In the genomic region with DNA sequence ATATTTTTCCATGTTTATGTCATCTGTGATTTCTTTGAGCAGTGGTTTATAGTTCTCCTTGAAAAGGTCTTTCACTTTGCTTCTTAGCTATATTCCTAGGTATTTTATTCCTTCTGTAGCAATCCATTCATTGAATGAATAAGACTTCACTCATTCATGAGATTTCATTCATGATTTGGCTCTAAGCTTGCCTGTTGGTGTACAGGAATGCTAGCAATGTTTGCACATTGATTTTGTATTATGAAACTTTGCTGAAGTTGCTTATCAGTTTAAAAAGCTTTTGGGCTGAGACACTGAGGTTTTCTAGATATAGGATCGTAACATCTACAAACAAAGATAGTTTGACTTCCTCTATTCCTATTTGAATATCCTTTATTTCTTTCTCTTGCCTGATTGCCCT, we compare ENCODE assay signal across 30 cellular contexts. TPM values are rescaled to one million over a fixed set of nuclear protein-coding genes. Genes with fewer than 3 reads are reported as not detected.
"Had no signal": no experiment of that assay in that cellular context is flagged by ENCODE, and none has a peak within 500 bp of the region (broad histone marks: within the 10 kb centered on the region; RNA-seq: fewer than 3 reads in every experiment).

No MANE protein-coding gene starts in this region.

- H2AFZ ChIP-seq: PC-9 had no signal

- H3K4me3 ChIP-seq: PC-9 had no signal

- H3K27ac Mint-ChIP-seq: activated CD4-positive, alpha-beta memory T cell treated with anti-CD3 and anti-CD28 coated beads for 36 hours; activated CD4-positive, alpha-beta T cell treated with anti-CD3 and anti-CD28 coated beads, Interleukin-2, amount 10 ng/mL, durations not matched to agents 7 days and 5 days; activated naive CD4-positive, alpha-beta T cell treated with anti-CD3 and anti-CD28 coated beads, Interleukin-2, amount 50 U/mL, for 72 hours; activated naive CD8-positive, alpha-beta T cell treated with anti-CD3 and anti-CD28 coated beads, Interleukin-2, amount 50 U/mL, for 24 hours; T-helper 17 cell had no signal

- H3K4me3 Mint-ChIP-seq: activated CD4-positive, alpha-beta memory T cell treated with anti-CD3 and anti-CD28 coated beads for 36 hours; activated CD4-positive, alpha-beta T cell treated with anti-CD3 and anti-CD28 coated beads, Interleukin-2, amount 10 ng/mL, durations not matched to agents 7 days and 5 days; activated naive CD8-positive, alpha-beta T cell treated with anti-CD3 and anti-CD28 coated beads, Interleukin-2, amount 50 U/mL, for 24 hours; activated T-cell treated with anti-CD3 and anti-CD28 coated beads, Interleukin-2, amount 50 U/mL, for 4 hours; T-helper 17 cell had no signal

- H3K27ac ChIP-seq: PC-9 had no signal

- H3K27me3 Mint-ChIP-seq: activated naive CD8-positive, alpha-beta T cell treated with anti-CD3 and anti-CD28 coated beads, Interleukin-2, amount 50 U/mL, for 24 hours; T-helper 17 cell had no signal

- FAIRE-seq: TTC549 had no signal

- H3K4me2 ChIP-seq: PC-9 had no signal

- ATAC-seq: activated naive CD4-positive, alpha-beta T cell treated with anti-CD3 and anti-CD28 coated beads, Interleukin-2, amount 50 U/mL, for 72 hours; activated naive CD8-positive, alpha-beta T cell treated with anti-CD3 and anti-CD28 coated beads, Interleukin-2, amount 50 U/mL, for 24 hours; activated T-cell treated with anti-CD3 and anti-CD28 coated beads, Interleukin-2, amount 50 U/mL, for 4 hours; T-helper 17 cell had no signal

- DNase-seq: activated CD4-positive, alpha-beta memory T cell treated with anti-CD3 and anti-CD28 coated beads for 36 hours; activated CD4-positive, alpha-beta T cell treated with anti-CD3 and anti-CD28 coated beads, Interleukin-2, amount 10 ng/mL, durations not matched to agents 7 days and 5 days; activated CD4-positive, CD25-positive, alpha-beta regulatory T cell; activated CD8-positive, alpha-beta memory T cell treated with anti-CD3 and anti-CD28 coated beads for 24 hours; activated effector memory CD4-positive, alpha-beta T cell treated with anti-CD3 and anti-CD28 coated beads, Interleukin-2, amount 50 U/mL, for 16 hours; activated naive CD4-positive, alpha-beta T cell treated with Interleukin-2 at 50 U/mL for 16 hours; activated naive CD8-positive, alpha-beta T cell treated with anti-CD3 and anti-CD28 coated beads, Interleukin-2, amount 50 U/mL, for 24 hours; activated T-cell treated with anti-CD3 and anti-CD28 coated beads, Interleukin-2, amount 50 U/mL, for 4 hours; amygdala; caudate nucleus; KBM-7; NCI-H1048; NCI-H146; NCI-H187 treated with DMSO at 0.1 percent for 48 hours; NCI-H2081 treated with DMSO at 0.1 percent for 48 hours; NCI-H2171; NCI-H2227 treated with DMSO at 0.1 percent for 48 hours; NCI-H69; NK-92 treated with Interleukin-12 subunit alpha and Interleukin-12 subunit beta, amount 100 ng/mL, for 24 hours; SHP77 treated with DMSO at 0.1 percent for 48 hours; T-helper 17 cell; T-helper 9 cell had no signal

RNA-seq across cellular contexts. Expression of gene RLN2, which starts 15.9 kb away (rescaled TPM):
- total RNA-seq: LHCN-M2, NCI-H460, SK-MEL-5 had no signal

RNA-seq across cellular contexts. Expression of gene RLN1, which starts 51.1 kb away (rescaled TPM):
- total RNA-seq: LHCN-M2, M059J, NCI-H460, SK-MEL-5 had no signal

RNA-seq across cellular contexts. Expression of gene INSL4, which starts 57.4 kb away (rescaled TPM):
- total RNA-seq: activated CD4-positive, alpha-beta memory T cell treated with anti-CD3 and anti-CD28 coated beads for 36 hours; activated CD4-positive, alpha-beta T cell treated with anti-CD3 and anti-CD28 coated beads, Interleukin-2, amount 10 ng/mL, durations not matched to agents 7 days and 5 days; activated naive CD4-positive, alpha-beta T cell treated with anti-CD3 and anti-CD28 coated beads, Interleukin-2, amount 50 U/mL, for 72 hours; cerebellum; LHCN-M2; M059J; PC-9 had no signal
